1 cellular context compared by ENCODE assay signal in the genomic region with DNA sequence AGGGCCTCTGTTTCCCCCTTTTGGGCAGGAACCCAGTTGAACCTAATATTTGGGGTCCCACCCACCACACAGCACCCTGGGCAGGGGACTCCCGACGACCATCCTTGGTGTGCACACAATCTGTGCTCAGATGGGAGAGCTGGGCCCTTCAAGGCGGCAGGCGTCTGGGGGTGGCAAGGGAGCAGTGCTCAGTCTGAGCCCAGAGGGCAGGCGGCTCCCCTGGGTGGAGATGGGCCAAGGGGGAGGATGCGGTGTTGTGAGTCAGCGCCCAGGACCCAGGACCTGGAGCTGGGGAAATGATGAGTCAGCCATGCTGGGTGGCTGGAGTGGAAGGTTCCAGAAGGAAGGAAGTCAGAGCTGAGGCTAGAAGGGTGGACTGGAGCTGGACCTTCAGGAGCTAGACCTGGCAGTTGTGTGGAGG.
TF ChIP-seq lines count a peak whose summit lies in the region.

No MANE protein-coding gene starts in this region.

TF ChIP-seq in SK-N-SH treated with all-trans-retinoic acid at 6 μM for 48 hours, 23 proteins besides CTCF, POLR2A, EP300 and RAD21 (continued from another document):
- TF ChIP-seq, protein P1, sequence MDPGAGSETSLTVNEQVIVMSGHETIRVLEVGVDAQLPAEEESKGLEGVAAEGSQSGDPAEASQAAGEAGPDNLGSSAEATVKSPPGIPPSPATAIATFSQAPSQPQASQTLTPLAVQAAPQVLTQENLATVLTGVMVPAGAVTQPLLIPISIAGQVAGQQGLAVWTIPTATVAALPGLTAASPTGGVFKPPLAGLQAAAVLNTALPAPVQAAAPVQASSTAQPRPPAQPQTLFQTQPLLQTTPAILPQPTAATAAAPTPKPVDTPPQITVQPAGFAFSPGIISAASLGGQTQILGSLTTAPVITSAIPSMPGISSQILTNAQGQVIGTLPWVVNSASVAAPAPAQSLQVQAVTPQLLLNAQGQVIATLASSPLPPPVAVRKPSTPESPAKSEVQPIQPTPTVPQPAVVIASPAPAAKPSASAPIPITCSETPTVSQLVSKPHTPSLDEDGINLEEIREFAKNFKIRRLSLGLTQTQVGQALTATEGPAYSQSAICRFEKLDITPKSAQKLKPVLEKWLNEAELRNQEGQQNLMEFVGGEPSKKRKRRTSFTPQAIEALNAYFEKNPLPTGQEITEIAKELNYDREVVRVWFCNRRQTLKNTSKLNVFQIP (CRISPR knock-in tag; IDR thresholded peaks at IDR 0.05; ENCODE audit: borderline replicate concordance, low read depth): no peak
- no peak for TF ChIP-seq ZNF70 (CRISPR knock-in tag; IDR thresholded peaks at IDR 0.05)
